Comparison of ENCODE assay signal across 24 cellular contexts in the genomic region with DNA sequence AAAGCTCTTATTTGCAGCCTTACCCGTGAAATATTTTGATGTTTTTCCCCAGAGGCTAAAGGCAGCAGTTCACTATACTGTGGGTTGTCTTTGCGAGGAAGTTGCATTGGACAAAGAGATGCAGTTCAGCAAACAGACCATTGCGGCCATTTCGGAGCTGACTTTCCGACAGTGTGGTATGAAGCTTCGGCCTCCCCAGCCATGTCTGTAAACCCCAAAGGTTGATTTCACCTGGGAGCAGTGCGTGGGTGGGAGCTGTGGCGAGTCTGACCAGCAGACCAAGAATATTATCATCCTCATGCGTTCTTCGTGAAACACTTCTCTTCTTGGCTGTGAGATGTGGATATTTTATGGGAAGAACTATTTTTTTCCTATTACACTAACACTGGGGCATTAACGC. TPM values are rescaled to one million over a fixed set of nuclear protein-coding genes. Genes with fewer than 3 reads are reported as not detected.
DNase-seq lines count a peak whose midpoint lies in the region; ATAC-seq and TF ChIP-seq lines count a peak whose summit lies in the region.
"Had no signal": no experiment of that assay in that cellular context is flagged by ENCODE, and none has a peak within 500 bp of the region (broad histone marks: within the 10 kb centered on the region; RNA-seq: fewer than 3 reads in every experiment).

No MANE protein-coding gene starts in this region.

- H3K36me3 ChIP-seq in Loucy (ENCODE audit: insufficient read depth, low read length), result no peaks in the 10 kb centered on the region

- peaks cover 6% of the 10 kb centered on the region for H3K36me3 Mint-ChIP-seq in CD4-positive, alpha-beta T cell (ENCODE audit: low read depth)
- H3K36me3 Mint-ChIP-seq in stimulated activated memory B cell treated with anti-CD40 and anti-IgM and Interleukin-4, amounts not matched to agents 10 μg/mL and 1 μg/mL and 100 μg/mL, for 72 hours, result no peaks in the 10 kb centered on the region

- intact Hi-C loops in CD4-positive, alpha-beta T cell (cut with DNase I, micrococcal nuclease), result loop anchor here in 1 of 2 experiments (5.0 kb wide), 1 partner anchor 806 kb away; no protein-coding TSS in a partner anchor

- peaks cover 14% of the 10 kb centered on the region for H3K4me1 ChIP-seq in Loucy (ENCODE audit: insufficient read depth, low read length, poor library complexity, severe bottlenecking)

- ATAC-seq in CD4-positive, alpha-beta T cell (ENCODE audit: poor library complexity), result no peak
- no peak for ATAC-seq in stimulated activated memory B cell treated with anti-CD40 and anti-IgM and Interleukin-4, amounts not matched to agents 10 μg/mL and 1 μg/mL and 100 μg/mL, for 72 hours

- H3F3A ChIP-seq in Loucy (ENCODE audit: low read depth), result no peaks in the 10 kb centered on the region

- H3K4me1 Mint-ChIP-seq in CD4-positive, alpha-beta T cell (ENCODE audit: low read depth), result peaks cover 18% of the 10 kb centered on the region
- peaks cover 34% of the 10 kb centered on the region for H3K4me1 Mint-ChIP-seq in stimulated activated memory B cell treated with anti-CD40 and anti-IgM and Interleukin-4, amounts not matched to agents 10 μg/mL and 1 μg/mL and 100 μg/mL, for 72 hours

- peaks cover 11% of the 10 kb centered on the region for H3K79me2 ChIP-seq in Loucy (ENCODE audit: insufficient read depth, low read length)

- no peaks in the 10 kb centered on the region for H3K9me2 ChIP-seq in Loucy (replicated peaks; ENCODE audit: low read depth, low read length)

- peak overlapping the region; percentile 32 for H3K9ac ChIP-seq in Loucy (ENCODE audit: low read depth, low read length, poor library complexity, severe bottlenecking)

- H3K27ac Mint-ChIP-seq in CD4-positive, alpha-beta T cell, result peak overlapping the region; percentile 24
- H3K27ac Mint-ChIP-seq in stimulated activated memory B cell treated with anti-CD40 and anti-IgM and Interleukin-4, amounts not matched to agents 10 μg/mL and 1 μg/mL and 100 μg/mL, for 72 hours, result peak overlapping the region; percentile 31

- CTCF ChIA-PET in CD4-positive, alpha-beta T cell (lab: Charles Lee), result interaction anchor here (1.7 kb wide), 1 partner anchor 61 kb away, joined by 5 read pairs; no protein-coding TSS in a partner anchor

- no peak for DNase-seq in CD4-positive, alpha-beta T cell
- DNase-seq in glomerular visceral epithelial cell (ENCODE audit: extremely low spot score), result peak; percentile 10
- DNase-seq in caudate nucleus (lab: John Stamatoyannopoulos, UW), result no peak
- DNase-seq in AG08396 (ENCODE audit: low spot score), result no peak
- DNase-seq in GM03348 (ENCODE audit: low spot score), result no peak
- no peak for DNase-seq in NCI-H128 (lab: John Stamatoyannopoulos, UW; ENCODE audit: unreplicated experiment)
- DNase-seq: AML-193, Calu3, HCEC 1CT, KBM-7, NCI-H1048, NCI-H1417 treated with DMSO at 0.1 percent for 48 hours, NCI-H1694 treated with DMSO at 0.1 percent for 48 hours, NCI-H2081, NCI-H2227 treated with DMSO at 0.1 percent for 48 hours, NCI-H510A, OCI-M1, SIG-M5 had no signal

- H3K9me3 ChIP-seq in CD4-positive, alpha-beta T cell (ENCODE audit: control insufficient read depth, low read length), result no peaks in the 10 kb centered on the region
- no peaks in the 10 kb centered on the region for H3K9me3 ChIP-seq in Loucy (ENCODE audit: insufficient read depth, low read depth, low read length)

- no peaks in the 10 kb centered on the region for H3K27me3 Mint-ChIP-seq in CD4-positive, alpha-beta T cell
- no peaks in the 10 kb centered on the region for H3K27me3 Mint-ChIP-seq in stimulated activated memory B cell treated with anti-CD40 and anti-IgM and Interleukin-4, amounts not matched to agents 10 μg/mL and 1 μg/mL and 100 μg/mL, for 72 hours

- H3K4me3 Mint-ChIP-seq in CD4-positive, alpha-beta T cell, result peak overlapping the region; percentile 30
- H3K4me3 Mint-ChIP-seq in stimulated activated memory B cell treated with anti-CD40 and anti-IgM and Interleukin-4, amounts not matched to agents 10 μg/mL and 1 μg/mL and 100 μg/mL, for 72 hours, result no peak overlapping the region
- H3K4me3 Mint-ChIP-seq: CD14-positive monocyte had no signal

- H3K27me3 ChIP-seq in CD4-positive, alpha-beta T cell (ENCODE audit: control insufficient read depth, insufficient read depth, low read length), result no peaks in the 10 kb centered on the region
- no peaks in the 10 kb centered on the region for H3K27me3 ChIP-seq in Loucy (ENCODE audit: insufficient read depth, low read length, poor library complexity, severe bottlenecking)

- no peak overlapping the region for H3K27ac ChIP-seq in CD4-positive, alpha-beta T cell (ENCODE audit: low read depth, low read length)
- no peak overlapping the region for H3K27ac ChIP-seq in caudate nucleus (ENCODE audit: low read depth, low read length)
- H3K27ac ChIP-seq: SK-N-MC had no signal

- peak overlapping the region; percentile 35 for H3K4me2 ChIP-seq in Loucy (ENCODE audit: low read depth, low read length, poor library complexity, severe bottlenecking)

- POLR2A ChIA-PET in CD4-positive, alpha-beta T cell (lab: Charles Lee), result interaction anchor here (1.2 kb wide), 1 partner anchor 32 kb away, joined by 3 read pairs; no protein-coding TSS in a partner anchor

- TF ChIP-seq CTCF in CD4-positive, alpha-beta T cell (IDR thresholded peaks at IDR 0.05), result no peak
- no peak for TF ChIP-seq CTCF in Loucy (conservative IDR thresholded peaks at IDR 0.05; ENCODE audit: low read length)

- no peaks in the 10 kb centered on the region for H4K20me1 ChIP-seq in Loucy (ENCODE audit: insufficient read depth, low read length, poor library complexity, severe bottlenecking)

- H2AFZ ChIP-seq in Loucy (ENCODE audit: low read length), result no peak overlapping the region

- H3K9me3 Mint-ChIP-seq in CD4-positive, alpha-beta T cell, result no peaks in the 10 kb centered on the region
- no peaks in the 10 kb centered on the region for H3K9me3 Mint-ChIP-seq in stimulated activated memory B cell treated with anti-CD40 and anti-IgM and Interleukin-4, amounts not matched to agents 10 μg/mL and 1 μg/mL and 100 μg/mL, for 72 hours
- H3K9me3 Mint-ChIP-seq: CD14-positive monocyte had no signal

- no peak overlapping the region for H3K4me3 ChIP-seq in Loucy (ENCODE audit: low read length, poor library complexity, severe bottlenecking)
- H3K4me3 ChIP-seq: SK-N-MC had no signal

RNA-seq across cellular contexts. Expression of gene CENPS, which starts 3.6 kb away (rescaled TPM):
- 1 to 10 TPM; 3.7 to 4.0 TPM for total RNA-seq in CD4-positive, alpha-beta T cell

RNA-seq across cellular contexts. Expression of gene CORT, which starts 16.0 kb away (rescaled TPM):
- under 1 TPM in 1 of 2 experiments, not detected in 1; 0.25 TPM for total RNA-seq in CD4-positive, alpha-beta T cell
- total RNA-seq: Calu3; HT-29; T-helper 1 cell treated with Interleukin-12 subunit alpha and Interleukin-12 subunit beta and Interleukin-4 antibody, amounts not matched to agents 30 ng/mL and 1 ng/mL, for 36 hours had no signal

RNA-seq across cellular contexts. Expression of gene PGD, which starts 34.9 kb away (rescaled TPM):
- total RNA-seq in CD4-positive, alpha-beta T cell, result 10 to 100 TPM; 16.7 to 17.4 TPM

RNA-seq across cellular contexts. Expression of gene DFFA, which starts 38.5 kb away (rescaled TPM):
- total RNA-seq in CD4-positive, alpha-beta T cell, result 1 to 10 TPM; 7.4 to 9.1 TPM

RNA-seq across cellular contexts. Expression of gene PEX14, which starts 41.0 kb away (rescaled TPM):
- 10 to 100 TPM; 13.3 to 14.8 TPM for total RNA-seq in CD4-positive, alpha-beta T cell
